Comparison of ENCODE assay signal across 1 cellular context in the genomic region with DNA sequence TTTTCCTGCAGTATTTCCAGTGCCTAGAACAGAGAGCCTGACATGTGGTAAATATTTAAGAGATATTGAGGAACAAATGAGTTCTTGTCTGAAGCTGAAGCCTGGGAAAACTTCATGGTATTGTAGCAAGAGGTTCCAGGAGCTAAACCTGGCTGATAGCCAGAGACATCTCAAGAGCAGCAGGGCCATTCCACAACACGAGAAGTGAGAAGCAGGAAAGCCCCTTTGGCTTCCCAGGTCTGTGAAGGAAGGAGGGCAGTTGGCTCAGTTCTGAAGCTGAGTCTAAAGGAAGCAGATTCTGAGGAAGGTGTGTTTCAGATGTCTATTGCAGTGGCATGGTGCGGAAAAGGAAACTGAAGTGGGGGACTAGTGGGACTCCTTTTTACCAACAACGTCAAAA.
TF ChIP-seq lines count a peak whose summit lies in the region.

No MANE protein-coding gene starts in this region.

TF ChIP-seq in H1, 55 proteins besides CTCF, POLR2A, EP300 and RAD21 (continued from another document):
- TF ChIP-seq JUN (IDR thresholded peaks at IDR 0.05; ENCODE audit: low read depth, low read length) (no peak), RNF2 (IDR thresholded peaks at IDR 0.05; ENCODE audit: borderline replicate concordance, low read depth, low read length, missing control alignments, poor library complexity, severe bottlenecking) (no peak)
